ENCODE assay signal across 21 cellular contexts in the genomic region with DNA sequence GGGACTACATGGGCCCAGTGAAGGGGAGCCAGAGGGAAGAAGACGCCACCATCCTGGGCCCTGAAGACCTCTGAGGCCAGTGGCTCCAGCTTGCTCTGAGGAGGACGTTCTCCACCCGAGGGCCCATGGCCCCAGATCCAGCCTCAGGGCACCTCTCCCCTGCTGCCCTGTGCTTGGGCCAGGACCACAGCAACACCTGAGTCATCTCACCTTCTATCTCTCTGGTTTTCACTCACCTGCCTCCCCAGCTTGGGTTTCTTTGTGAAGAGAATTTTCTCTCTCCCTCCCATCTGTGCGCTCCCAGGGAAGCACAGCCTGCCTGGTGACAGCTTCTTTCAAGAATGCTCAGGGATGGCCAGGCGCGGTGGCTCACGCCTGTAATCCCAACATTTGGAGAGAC.
"Had no signal": no experiment of that assay in that cellular context is flagged by ENCODE, and none has a peak within 500 bp of the region (broad histone marks: within the 10 kb centered on the region; RNA-seq: fewer than 3 reads in every experiment).

No MANE protein-coding gene starts in this region.

- H3K4me3 Mint-ChIP-seq: activated naive CD8-positive, alpha-beta T cell treated with anti-CD3 and anti-CD28 coated beads for 36 hours; naive B cell; neural crest cell; stimulated activated naive B cell treated with anti-CD40 and anti-IgM and Interleukin-4, amounts not matched to agents 10 μg/mL and 1 μg/mL and 100 μg/mL, for 72 hours; T-cell had no signal

- H3K4me3 ChIP-seq: heart right ventricle, lower lobe of right lung, pancreas, upper lobe of left lung had no signal

- ATAC-seq: heart right ventricle; left lobe of liver; lower lobe of right lung; pancreas; sciatic nerve; stimulated activated naive B cell treated with anti-CD40 and anti-IgM and Interleukin-4, amounts not matched to agents 10 μg/mL and 1 μg/mL and 100 μg/mL, for 72 hours; T-cell had no signal

- H3K27me3 Mint-ChIP-seq: activated naive CD8-positive, alpha-beta T cell treated with anti-CD3 and anti-CD28 coated beads for 36 hours; naive B cell; stimulated activated naive B cell treated with anti-CD40 and anti-IgM and Interleukin-4, amounts not matched to agents 10 μg/mL and 1 μg/mL and 100 μg/mL, for 72 hours; T-cell had no signal

- H3K27ac Mint-ChIP-seq: activated naive CD8-positive, alpha-beta T cell treated with anti-CD3 and anti-CD28 coated beads for 36 hours; stimulated activated naive B cell treated with anti-CD40 and anti-IgM and Interleukin-4, amounts not matched to agents 10 μg/mL and 1 μg/mL and 100 μg/mL, for 72 hours; T-cell had no signal

- H3K4me1 ChIP-seq: pancreas had no signal

- DNase-seq: activated CD4-positive, alpha-beta T cell treated with anti-CD3 and anti-CD28 coated beads for 1 hour; activated CD4-positive, alpha-beta T cell treated with anti-CD3 and anti-CD28 coated beads, Interleukin-2, amount 50 U/mL, for 4 hours; activated naive CD4-positive, alpha-beta T cell treated with Interleukin-2 at 50 U/mL for 16 hours; activated naive CD8-positive, alpha-beta T cell treated with anti-CD3 and anti-CD28 coated beads for 36 hours; activated T-cell treated with anti-CD3 and anti-CD28 coated beads, Interleukin-2, amount 50 U/mL, for 48 hours; cerebellar nuclear complex; cortex of kidney; heart right ventricle; kidney; lower lobe of right lung; naive B cell; small intestine; stimulated activated CD4-positive, alpha-beta T cell treated with anti-CD3 and anti-CD28 coated beads, Interleukin-2, amount 100 ng/mL, for 24 hours; stimulated activated naive B cell treated with anti-CD40 and anti-IgM and Interleukin-4, amounts not matched to agents 10 μg/mL and 1 μg/mL and 100 μg/mL, for 72 hours; T-cell; upper lobe of left lung had no signal

- H3K27me3 ChIP-seq: heart right ventricle, pancreas, upper lobe of left lung had no signal

- H3K9me3 Mint-ChIP-seq: activated naive CD8-positive, alpha-beta T cell treated with anti-CD3 and anti-CD28 coated beads for 36 hours; naive B cell; neural crest cell; stimulated activated naive B cell treated with anti-CD40 and anti-IgM and Interleukin-4, amounts not matched to agents 10 μg/mL and 1 μg/mL and 100 μg/mL, for 72 hours; T-cell had no signal

- H3K9me3 ChIP-seq: heart right ventricle, lower lobe of right lung, pancreas, upper lobe of left lung had no signal

- H3K36me3 ChIP-seq: heart right ventricle, lower lobe of right lung, pancreas, upper lobe of left lung had no signal

- H3K36me3 Mint-ChIP-seq: activated naive CD8-positive, alpha-beta T cell treated with anti-CD3 and anti-CD28 coated beads for 36 hours; naive B cell; T-cell had no signal

- H3K27ac ChIP-seq: epithelial cell of prostate, heart right ventricle, lower lobe of right lung, pancreas, upper lobe of left lung had no signal
